8 cellular contexts compared by ENCODE assay signal in the genomic region with DNA sequence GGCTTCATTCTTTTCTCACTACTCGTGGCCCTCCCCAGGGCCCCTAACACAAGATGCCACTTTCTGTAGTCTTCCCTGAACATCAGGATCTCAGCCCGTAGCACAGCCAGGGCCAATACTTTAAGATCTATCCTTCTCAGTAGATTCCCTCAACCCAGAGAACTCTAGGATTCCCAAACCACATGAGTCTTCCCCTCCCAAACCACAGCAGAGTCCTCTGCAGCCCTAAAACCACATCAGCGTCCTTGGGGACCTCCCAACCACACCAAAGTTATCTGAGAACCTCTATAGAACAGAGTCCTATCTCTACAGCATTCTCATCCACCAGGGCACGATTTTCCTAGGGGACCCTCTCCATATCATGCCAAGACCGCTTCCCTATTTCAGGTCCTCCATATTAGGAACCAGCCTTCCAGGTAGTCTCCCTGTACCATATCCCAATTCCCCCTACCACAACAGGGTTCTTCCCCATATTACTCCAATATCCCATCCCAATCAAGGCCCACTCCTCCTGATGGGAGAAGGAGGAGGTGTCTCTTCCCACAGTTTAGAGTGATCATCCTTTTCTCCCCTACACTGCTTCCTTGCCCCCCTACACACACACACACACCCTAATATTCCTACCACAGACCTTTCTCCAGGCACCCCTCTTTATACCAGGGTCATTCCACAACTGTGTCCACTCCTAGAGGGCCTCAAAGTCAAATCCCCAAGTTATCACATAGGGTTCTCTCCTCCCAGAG. TPM values are rescaled to one million over a fixed set of nuclear protein-coding genes. Genes with fewer than 3 reads are reported as not detected.
A peak's percentile ranks its signal among the peaks of the same experiment; 100 is the strongest.
DNase-seq lines count a peak whose midpoint lies in the region; ATAC-seq and TF ChIP-seq lines count a peak whose summit lies in the region.

No MANE protein-coding gene starts in this region.

- no peak for TF ChIP-seq CTCF in left ventricle myocardium inferior (IDR thresholded peaks at IDR 0.05; ENCODE audit: borderline replicate concordance)

- H3K9me3 Mint-ChIP-seq in activated CD4-positive, alpha-beta memory T cell treated with anti-CD3 and anti-CD28 coated beads for 36 hours, result no peaks in the 10 kb centered on the region

- peaks cover 31% of the 10 kb centered on the region for H3K79me2 ChIP-seq in GM23248 (ENCODE audit: insufficient read depth)

- H3K4me2 ChIP-seq in GM23248 (ENCODE audit: unreplicated experiment), result peak overlapping the region; percentile 64

- DNase-seq in GM23248, result peak; percentile 33
- no peak for DNase-seq in activated CD4-positive, alpha-beta memory T cell treated with anti-CD3 and anti-CD28 coated beads for 36 hours
- DNase-seq in left ventricle myocardium inferior, result no peak
- DNase-seq in skeletal muscle cell (ENCODE audit: low read depth), result no peak
- no peak for DNase-seq in NCI-H1694 (lab: John Stamatoyannopoulos, UW)
- no peak for DNase-seq in COR-L47 (lab: John Stamatoyannopoulos, UW)

- H2AFZ ChIP-seq in GM23248, result 0 out of 2 replicates have a peak overlapping the region, but pooled peaks have one; percentile 0

- 0 out of 2 replicates have a peak, but pooled peaks cover 8% of the 10 kb centered on the region for H3F3A ChIP-seq in GM23248 (ENCODE audit: insufficient read depth)

- no peaks in the 10 kb centered on the region for H3K9me2 ChIP-seq in GM23248 (ENCODE audit: insufficient read depth)

- CTCF ChIA-PET in activated CD4-positive, alpha-beta memory T cell treated with anti-CD3 and anti-CD28 coated beads for 36 hours (lab: Charles Lee), result interaction anchor here (1.4 to 2.2 kb wide), 2 partner anchors 12 to 139 kb away, joined by 4 to 56 read pairs; partner anchors contain the start of genes FBL and PSMC4

- ATAC-seq in GM19328 (IDR thresholded peaks at IDR 0.05; ENCODE audit: unreplicated experiment), result no peak
- ATAC-seq in HG02678 (IDR thresholded peaks at IDR 0.05; ENCODE audit: unreplicated experiment), result no peak

- H3K36me3 ChIP-seq in GM23248 (ENCODE audit: low read depth) (peaks cover 25% of the 10 kb centered on the region), left ventricle myocardium inferior (peaks cover 73% of the 10 kb centered on the region)

- no peaks in the 10 kb centered on the region for H3K27me3 Mint-ChIP-seq in activated CD4-positive, alpha-beta memory T cell treated with anti-CD3 and anti-CD28 coated beads for 36 hours

- intact Hi-C loops in activated CD4-positive, alpha-beta memory T cell treated with anti-CD3 and anti-CD28 coated beads for 36 hours (cut with micrococcal nuclease), result loop anchor here (1.0 kb wide), 2 partner anchors 8 to 14 kb away; partner anchors contain the start of gene FBL
- intact Hi-C loops in left ventricle myocardium inferior (cut with micrococcal nuclease), result no loop called here

- H4K20me1 ChIP-seq in GM23248 (ENCODE audit: insufficient read depth), result no peaks in the 10 kb centered on the region

- H3K9me3 ChIP-seq in GM23248 (ENCODE audit: low read depth) (no peaks in the 10 kb centered on the region), left ventricle myocardium inferior (replicated peaks) (no peaks in the 10 kb centered on the region)

- H3K27ac Mint-ChIP-seq in activated CD4-positive, alpha-beta memory T cell treated with anti-CD3 and anti-CD28 coated beads for 36 hours, result peak overlapping the region; percentile 53

- peaks cover 29% of the 10 kb centered on the region for H3K4me1 Mint-ChIP-seq in activated CD4-positive, alpha-beta memory T cell treated with anti-CD3 and anti-CD28 coated beads for 36 hours (ENCODE audit: low read depth)

- WGBS in GM23248 (ENCODE audit: low coverage in 1 of 2, low lambda C conversion rate in 2 of 2, missing lambda C conversion rate in 2 of 2), 2 experiments, result 42 to 54% methylated on average over 5 of the region's 5 CpGs

- H3K4me3 ChIP-seq in GM23248, result peak overlapping the region; percentile 88
- peak overlapping the region; percentile 91 for H3K4me3 ChIP-seq in left ventricle myocardium inferior
- H3K4me3 ChIP-seq in skeletal muscle cell (ENCODE audit: low read depth, low read length), result peak overlapping the region; percentile 81

- H3K27ac ChIP-seq in GM23248 (peak overlapping the region; percentile 90; the same call in 1 of the 2 replicates), left ventricle myocardium inferior (replicated peaks) (peak overlapping the region; percentile 90)

- no peaks in the 10 kb centered on the region for H3K27me3 ChIP-seq in GM23248 (replicated peaks; ENCODE audit: insufficient read depth)
- H3K27me3 ChIP-seq in left ventricle myocardium inferior (ENCODE audit: low read depth), result no peaks in the 10 kb centered on the region

- peaks cover 51% of the 10 kb centered on the region for H3K36me3 Mint-ChIP-seq in activated CD4-positive, alpha-beta memory T cell treated with anti-CD3 and anti-CD28 coated beads for 36 hours

- peak overlapping the region; percentile 95 for H3K9ac ChIP-seq in GM23248

- peaks cover 11% of the 10 kb centered on the region; the same call in 1 of the 2 replicates for H3K4me1 ChIP-seq in GM23248 (ENCODE audit: insufficient read depth)
- H3K4me1 ChIP-seq in left ventricle myocardium inferior, result peaks cover 31% of the 10 kb centered on the region

- POLR2A ChIA-PET in activated CD4-positive, alpha-beta memory T cell treated with anti-CD3 and anti-CD28 coated beads for 36 hours (lab: Charles Lee), result interaction anchor here (2.1 kb wide), 2 partner anchors 8 to 13 kb away, joined by 9 to 20 read pairs; partner anchors contain the start of gene FBL

- H3K4me3 Mint-ChIP-seq in activated CD4-positive, alpha-beta memory T cell treated with anti-CD3 and anti-CD28 coated beads for 36 hours, result peak overlapping the region; percentile 58

- in situ Hi-C loops in GM23248 (cut with MboI), result no loop called here

RNA-seq across cellular contexts. Expression of gene DYRK1B, which starts 1.4 kb away (rescaled TPM):
- 9.4 and 11.1 TPM in 2 replicates for total RNA-seq in GM23248 (2014; rRNA removed; shearing (Covaris generic))
- polyA plus RNA-seq in GM23248 (2016; fragmentation: Nextera tagmentation; extraction: Ambion mirVana), result 14.9 and 15.0 TPM in 2 replicates
- 1 to 10 TPM; 4.5 to 4.8 TPM for total RNA-seq in activated CD4-positive, alpha-beta memory T cell treated with anti-CD3 and anti-CD28 coated beads for 36 hours
- total RNA-seq in left ventricle myocardium inferior, result 30.2 TPM

RNA-seq across cellular contexts. Expression of gene FBL, which starts 13.7 kb away (rescaled TPM):
- 59.3 and 66.9 TPM in 2 replicates for total RNA-seq in GM23248 (2014; rRNA removed; shearing (Covaris generic))
- polyA plus RNA-seq in GM23248 (2016; fragmentation: Nextera tagmentation; extraction: Ambion mirVana), result 61.1 and 63.9 TPM in 2 replicates
- total RNA-seq in activated CD4-positive, alpha-beta memory T cell treated with anti-CD3 and anti-CD28 coated beads for 36 hours, result 100 to 1,000 TPM; 579 to 589 TPM
- 63.1 TPM for total RNA-seq in left ventricle myocardium inferior

RNA-seq across cellular contexts. Expression of gene LEUTX, which starts 53.9 kb away (rescaled TPM):
- not detected in 2 replicates for total RNA-seq in GM23248 (2014; rRNA removed; shearing (Covaris generic))
- polyA plus RNA-seq in GM23248 (2016; fragmentation: Nextera tagmentation; extraction: Ambion mirVana), result not detected in 2 replicates
- total RNA-seq in activated CD4-positive, alpha-beta memory T cell treated with anti-CD3 and anti-CD28 coated beads for 36 hours, result not detected
- not detected for total RNA-seq in left ventricle myocardium inferior
